ENCODE assay signal across 18 cellular contexts in genomic region chr1:230160957-230161771, GRCh38.
DNase-seq lines count a peak whose midpoint lies in the region; ATAC-seq, FAIRE-seq and TF ChIP-seq lines count a peak whose summit lies in the region.
"Had no signal": no experiment of that assay in that cellular context is flagged by ENCODE, and none has a peak within 500 bp of the region (broad histone marks: within the 10 kb centered on the region; RNA-seq: fewer than 3 reads in every experiment).

No MANE protein-coding gene starts in this region.

- TF ChIP-seq POLR2A in K562 (conservative IDR thresholded peaks at IDR 0.05), result no peak; the same call in 1 of the 2 replicates

- intact Hi-C loops in activated CD4-positive, alpha-beta T cell treated with anti-CD3 and anti-CD28 coated beads for 36 hours (cut with DNase I, micrococcal nuclease), result loop anchor here in 1 of 2 experiments (10.0 kb wide), 1 partner anchor 306 kb away; no protein-coding TSS in a partner anchor
- intact Hi-C loops in K562 (cut with micrococcal nuclease), result loop anchor here (1.0 kb wide), 1 partner anchor 23 kb away; no protein-coding TSS in a partner anchor
- intact Hi-C loops in left colon (cut with DNase I, micrococcal nuclease), result no loop called here

- H4K20me1 ChIP-seq in K562 (replicated peaks; ENCODE audit: control insufficient read depth, insufficient read depth, low read length), result no peaks in the 10 kb centered on the region

- in situ Hi-C loops in K562 (cut with MboI), result no loop called here

- H3K4me1 ChIP-seq in K562 (replicated peaks in 1 of 2; ENCODE audit: control insufficient read depth in 2 of 2, insufficient read depth in 2 of 2, low read length in 2 of 2), result peaks cover 26 to 63% of the 10 kb centered on the region in 2 experiments

- no peaks in the 10 kb centered on the region for H3K9me3 ChIP-seq in K562 (replicated peaks; ENCODE audit: control insufficient read depth, insufficient read depth, low read depth, low read length)
- H3K9me3 ChIP-seq: vagina had no signal

- H3K36me3 ChIP-seq in K562 (ENCODE audit: control insufficient read depth, insufficient read depth, low read length), result peaks cover 12% of the 10 kb centered on the region; the same call in 2 of the 3 replicates
- H3K36me3 ChIP-seq: brain microvascular endothelial cell, vagina had no signal

- TF ChIP-seq RAD21 in K562 (CRISPR knock-in tag; conservative IDR thresholded peaks at IDR 0.05 in 1 of 2, IDR thresholded peaks at IDR 0.05 in 1 of 2), result peak in 1 of 2 experiments; percentile 20; a peak in 1 of 4 replicates

- H3K27ac Mint-ChIP-seq in activated CD4-positive, alpha-beta T cell treated with anti-CD3 and anti-CD28 coated beads for 36 hours, result peak overlapping the region; percentile 17
- H3K27ac Mint-ChIP-seq in activated CD4-positive, alpha-beta T cell treated with anti-CD3 and anti-CD28 coated beads, Interleukin-2, amount 10 ng/mL, durations not matched to agents 7 days and 5 days, result no peak overlapping the region
- H3K27ac Mint-ChIP-seq: activated naive CD4-positive, alpha-beta T cell treated with anti-CD3 and anti-CD28 coated beads, Interleukin-2, amount 50 U/mL, for 24 hours had no signal

- peak overlapping the region; percentile 89 for H2AFZ ChIP-seq in K562 (ENCODE audit: low read depth, low read length)

- peak overlapping the region; percentile 67 for H3K4me2 ChIP-seq in K562 (ENCODE audit: insufficient read depth, low read length)

- peak overlapping the region in 1 of 2 experiments; percentile 45; a peak in 2 of 4 replicates for H3K9ac ChIP-seq in K562 (ENCODE audit: insufficient read depth in 1 of 2, low read depth in 2 of 2, low read length in 2 of 2)

- peaks cover 96% of the 10 kb centered on the region for H3K79me2 ChIP-seq in K562 (ENCODE audit: control insufficient read depth, insufficient read depth, low read length)

- H3K27me3 ChIP-seq in K562 (ENCODE audit: control insufficient read depth in 2 of 2, insufficient read depth in 2 of 2, low read length in 2 of 2), result no peaks in the 10 kb centered on the region
- H3K27me3 ChIP-seq: brain microvascular endothelial cell, vagina had no signal

- CTCF ChIA-PET in activated CD4-positive, alpha-beta T cell treated with anti-CD3 and anti-CD28 coated beads for 36 hours (lab: Charles Lee), result no interaction called here
- CTCF ChIA-PET in activated CD4-positive, alpha-beta T cell treated with anti-CD3 and anti-CD28 coated beads, Interleukin-2, amount 10 ng/mL, durations not matched to agents 7 days and 5 days (lab: Charles Lee), result no interaction called here
- CTCF ChIA-PET in K562 (lab: Yijun Ruan, JAX; ENCODE audit: low intra/inter-chr PET ratio), result interaction anchor here (0.6 kb wide), 1 partner anchor 79 kb away, joined by 5 read pairs; no protein-coding TSS in a partner anchor

- 12% methylated on average over 8 of the region's 8 CpGs for WGBS in K562 (ENCODE audit: insufficient coverage, low coverage, missing lambda C conversion rate)

- peaks cover 31% of the 10 kb centered on the region for H3K4me1 Mint-ChIP-seq in activated CD4-positive, alpha-beta T cell treated with anti-CD3 and anti-CD28 coated beads for 36 hours
- H3K4me1 Mint-ChIP-seq in activated CD4-positive, alpha-beta T cell treated with anti-CD3 and anti-CD28 coated beads, Interleukin-2, amount 10 ng/mL, durations not matched to agents 7 days and 5 days, result peaks cover 14% of the 10 kb centered on the region

- H3K9me1 ChIP-seq in K562 (ENCODE audit: control insufficient read depth, insufficient read depth, low read length), result peaks cover 8% of the 10 kb centered on the region

- H3K4me3 ChIP-seq in K562, result no peak overlapping the region
- H3K4me3 ChIP-seq: vagina had no signal

- peak; percentile 31; the same call in 1 of the 2 replicates for TF ChIP-seq EP300 in K562 (IDR thresholded peaks at IDR 0.05; ENCODE audit: low read length)

- POLR2A ChIA-PET in activated CD4-positive, alpha-beta T cell treated with anti-CD3 and anti-CD28 coated beads for 36 hours (lab: Charles Lee), result interaction anchor here (0.5 kb wide), 1 partner anchor 260 kb away, joined by 5 read pairs; no protein-coding TSS in a partner anchor
- POLR2A ChIA-PET in activated CD4-positive, alpha-beta T cell treated with anti-CD3 and anti-CD28 coated beads, Interleukin-2, amount 10 ng/mL, durations not matched to agents 7 days and 5 days (lab: Charles Lee), result no interaction called here
- POLR2A ChIA-PET in K562 (lab: Yijun Ruan, JAX), result interaction anchor here (0.8 to 1.6 kb wide), 5 partner anchors 9 to 44 kb away, joined by 3 to 5 read pairs (median 4); no protein-coding TSS in a partner anchor

- DNase-seq in activated CD4-positive, alpha-beta T cell treated with anti-CD3 and anti-CD28 coated beads for 36 hours, result no peak
- DNase-seq in activated CD4-positive, alpha-beta T cell treated with anti-CD3 and anti-CD28 coated beads, Interleukin-2, amount 10 ng/mL, durations not matched to agents 7 days and 5 days, result no peak
- DNase-seq in K562 (ENCODE audit: extremely low read depth in 1 of 4, low spot score in 3 of 4) (peak in 2 of 4 experiments; percentile 81), left colon (no peak), GM19238 (ENCODE audit: insufficient read length, low spot score) (no peak), hepatic stellate cell (ENCODE audit: low spot score) (no peak)
- DNase-seq in stimulated activated CD8-positive, alpha-beta memory T cell treated with anti-CD3 and anti-CD28 coated beads, Interleukin-4, amount 100 ng/mL, for 48 hours, result peak; percentile 9
- DNase-seq: activated B cell treated with CpG ODN at 0.5 μM for 24 hours; brain microvascular endothelial cell; effector CD8-positive, alpha-beta T cell; NCI-H146; NCI-H446 treated with DMSO at 0.1 percent for 48 hours; stimulated activated CD4-positive, alpha-beta T cell treated with anti-CD3 and anti-CD28 coated beads, Interleukin-4, amount 100 ng/mL, for 1 hour had no signal

- no peaks in the 10 kb centered on the region for H3K9me3 Mint-ChIP-seq in activated CD4-positive, alpha-beta T cell treated with anti-CD3 and anti-CD28 coated beads for 36 hours (ENCODE audit: low read depth)
- H3K9me3 Mint-ChIP-seq in activated CD4-positive, alpha-beta T cell treated with anti-CD3 and anti-CD28 coated beads, Interleukin-2, amount 10 ng/mL, durations not matched to agents 7 days and 5 days, result no peaks in the 10 kb centered on the region
- H3K9me3 Mint-ChIP-seq: activated B cell treated with CpG ODN at 0.5 μM for 24 hours; activated naive CD4-positive, alpha-beta T cell treated with anti-CD3 and anti-CD28 coated beads, Interleukin-2, amount 50 U/mL, for 24 hours; IgD-negative memory B cell had no signal

- H3K27me3 Mint-ChIP-seq in activated CD4-positive, alpha-beta T cell treated with anti-CD3 and anti-CD28 coated beads for 36 hours, result no peaks in the 10 kb centered on the region
- no peaks in the 10 kb centered on the region for H3K27me3 Mint-ChIP-seq in activated CD4-positive, alpha-beta T cell treated with anti-CD3 and anti-CD28 coated beads, Interleukin-2, amount 10 ng/mL, durations not matched to agents 7 days and 5 days
- H3K27me3 Mint-ChIP-seq: activated B cell treated with CpG ODN at 0.5 μM for 24 hours; activated naive CD4-positive, alpha-beta T cell treated with anti-CD3 and anti-CD28 coated beads, Interleukin-2, amount 50 U/mL, for 24 hours; IgD-negative memory B cell had no signal

- H3K27ac ChIP-seq in K562 (ENCODE audit: extremely low read depth, low read depth, low read length), result peak overlapping the region; percentile 63
- H3K27ac ChIP-seq: brain microvascular endothelial cell, vagina had no signal

- TF ChIP-seq CTCF in K562 (IDR thresholded peaks at IDR 0.05 in 2 of 3, conservative IDR thresholded peaks at IDR 0.05 in 1 of 3; ENCODE audit: insufficient read depth in 2 of 3, low read depth in 1 of 3, low read length in 3 of 3), result no peak

- no peak overlapping the region for H3K4me3 Mint-ChIP-seq in activated CD4-positive, alpha-beta T cell treated with anti-CD3 and anti-CD28 coated beads for 36 hours
- H3K4me3 Mint-ChIP-seq in activated CD4-positive, alpha-beta T cell treated with anti-CD3 and anti-CD28 coated beads, Interleukin-2, amount 10 ng/mL, durations not matched to agents 7 days and 5 days, result no peak overlapping the region
- H3K4me3 Mint-ChIP-seq: activated B cell treated with CpG ODN at 0.5 μM for 24 hours; activated naive CD4-positive, alpha-beta T cell treated with anti-CD3 and anti-CD28 coated beads, Interleukin-2, amount 50 U/mL, for 24 hours had no signal

- H3K36me3 Mint-ChIP-seq in activated CD4-positive, alpha-beta T cell treated with anti-CD3 and anti-CD28 coated beads for 36 hours (ENCODE audit: low read depth), result peaks cover 4% of the 10 kb centered on the region
- no peaks in the 10 kb centered on the region for H3K36me3 Mint-ChIP-seq in activated CD4-positive, alpha-beta T cell treated with anti-CD3 and anti-CD28 coated beads, Interleukin-2, amount 10 ng/mL, durations not matched to agents 7 days and 5 days (ENCODE audit: low read depth)
- H3K36me3 Mint-ChIP-seq: activated naive CD4-positive, alpha-beta T cell treated with anti-CD3 and anti-CD28 coated beads, Interleukin-2, amount 50 U/mL, for 24 hours; IgD-negative memory B cell had no signal

- no TSS peak for BruUV-seq in K562 (replicated peaks; lab: Mats Ljungman, UMichigan)

- FAIRE-seq in K562 (lab: Jason Lieb, UNC), result peak; percentile 71

- ATAC-seq in activated CD4-positive, alpha-beta T cell treated with anti-CD3 and anti-CD28 coated beads for 36 hours, result no peak
- ATAC-seq in K562 (peak; percentile 82), left colon (peak; percentile 67), HG02884 (IDR thresholded peaks at IDR 0.05; ENCODE audit: unreplicated experiment) (no peak)
- ATAC-seq: SK-N-SH treated with all-trans-retinoic acid at 6 μM for 48 hours had no signal

TF ChIP-seq in K562, 482 proteins besides CTCF, POLR2A, EP300 and RAD21 (continues in another document):
- no peak for TF ChIP-seq PCBP2 (IDR thresholded peaks at IDR 0.05; ENCODE audit: low read depth, low read length, poor library complexity, severe bottlenecking)
- TF ChIP-seq KAT7 (CRISPR knock-in tag; IDR thresholded peaks at IDR 0.05; ENCODE audit: borderline replicate concordance), result no peak
- peak; percentile 62 for TF ChIP-seq ZNF707 (CRISPR knock-in tag; conservative IDR thresholded peaks at IDR 0.05)
- no peak for TF ChIP-seq HCFC1 (IDR thresholded peaks at IDR 0.05; ENCODE audit: low read depth, low read length)
- peak; percentile 30; the same call in 1 of the 2 replicates for TF ChIP-seq ERF (CRISPR knock-in tag; IDR thresholded peaks at IDR 0.05)
- no peak for TF ChIP-seq FUS (optimal IDR thresholded peaks at IDR 0.05; ENCODE audit: low read depth, low read length)
- no peak for TF ChIP-seq ZNF436 (CRISPR knock-in tag; IDR thresholded peaks at IDR 0.05)
- TF ChIP-seq RBM34 (IDR thresholded peaks at IDR 0.05; ENCODE audit: borderline replicate concordance, insufficient read depth, low read length), result no peak

Comparison
In these comparisons a context has a peak if more than half of its experiments do, and no peak if none do; other contexts are left out.
1. ATAC-seq: peak in K562 (single experiment) and left colon (single experiment); none in activated CD4-positive, alpha-beta T cell treated with anti-CD3 and anti-CD28 coated beads for 36 hours (single experiment) and HG02884 (single experiment).